In the genomic region with DNA sequence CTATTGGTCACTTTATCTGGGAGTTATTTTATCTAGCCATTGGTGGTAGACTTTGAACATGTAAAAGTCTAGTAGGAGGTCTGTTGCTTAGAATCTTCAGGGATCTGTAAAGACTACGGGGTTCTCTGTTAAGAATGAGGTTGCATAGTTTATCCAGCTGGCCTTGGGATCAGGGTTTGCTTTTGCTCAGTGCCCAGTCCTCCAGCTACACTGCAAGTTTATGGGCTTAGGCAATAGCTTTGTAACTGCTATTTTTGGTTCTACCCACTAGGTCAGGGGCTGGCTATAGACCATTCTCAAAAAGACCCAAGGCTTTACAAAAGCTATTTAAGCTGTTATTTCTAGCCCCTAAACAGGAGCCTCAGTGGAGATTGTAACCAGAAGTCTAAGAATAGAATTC, we compare ENCODE assay signal across 1 cellular context.
TF ChIP-seq lines count a peak whose summit lies in the region.

No MANE protein-coding gene starts in this region.

TF ChIP-seq in IMR-90, 13 proteins besides CTCF, POLR2A, EP300 and RAD21 (continued from another document):
- TF ChIP-seq, protein P1, sequence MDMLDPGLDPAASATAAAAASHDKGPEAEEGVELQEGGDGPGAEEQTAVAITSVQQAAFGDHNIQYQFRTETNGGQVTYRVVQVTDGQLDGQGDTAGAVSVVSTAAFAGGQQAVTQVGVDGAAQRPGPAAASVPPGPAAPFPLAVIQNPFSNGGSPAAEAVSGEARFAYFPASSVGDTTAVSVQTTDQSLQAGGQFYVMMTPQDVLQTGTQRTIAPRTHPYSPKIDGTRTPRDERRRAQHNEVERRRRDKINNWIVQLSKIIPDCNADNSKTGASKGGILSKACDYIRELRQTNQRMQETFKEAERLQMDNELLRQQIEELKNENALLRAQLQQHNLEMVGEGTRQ (IDR thresholded peaks at IDR 0.05; ENCODE audit: low read depth, low read length), result no peak
- TF ChIP-seq ELK1 (IDR thresholded peaks at IDR 0.05; ENCODE audit: borderline replicate concordance, low read depth, low read length) (no peak), FOS (IDR thresholded peaks at IDR 0.05; ENCODE audit: low read depth, low read length) (no peak), BHLHE40 (IDR thresholded peaks at IDR 0.05; ENCODE audit: low read depth, low read length) (no peak), CHD1 (IDR thresholded peaks at IDR 0.05; ENCODE audit: low read depth, low read length) (no peak)
